ENCODE assay signal across 1 cellular context in genomic region chr3:142808103-142808917, GRCh38.
A peak's percentile ranks its signal among the peaks of the same experiment; 100 is the strongest.
TF ChIP-seq lines count a peak whose summit lies in the region.

No MANE protein-coding gene starts in this region.

TF ChIP-seq in K562, 482 proteins besides CTCF, POLR2A, EP300 and RAD21 (continued from another document):
- TF ChIP-seq MGA (IDR thresholded peaks at IDR 0.05), result peak; percentile 23; the same call in 1 of the 2 replicates
- TF ChIP-seq ARID1B (IDR thresholded peaks at IDR 0.05), result peak; percentile 65
- peak in 1 of 2 experiments; percentile 50; a peak in 1 of 4 replicates for TF ChIP-seq RCOR1 (IDR thresholded peaks at IDR 0.05; ENCODE audit: borderline replicate concordance in 1 of 2, low read depth in 2 of 2, low read length in 2 of 2)
- peak; percentile 70; the same call in 1 of the 2 replicates for TF ChIP-seq SMARCA4 (IDR thresholded peaks at IDR 0.05)
- peak; percentile 60 for TF ChIP-seq DPF2 (IDR thresholded peaks at IDR 0.05)
- peak; percentile 82 for TF ChIP-seq JUND (IDR thresholded peaks at IDR 0.05; ENCODE audit: borderline replicate concordance, low read depth, low read length)
- peak; percentile 59; the same call in 1 of the 3 replicates for TF ChIP-seq JUND (tag; IDR thresholded peaks at IDR 0.05; ENCODE audit: borderline replicate concordance, low read depth, low read length)
- TF ChIP-seq, protein P1, sequence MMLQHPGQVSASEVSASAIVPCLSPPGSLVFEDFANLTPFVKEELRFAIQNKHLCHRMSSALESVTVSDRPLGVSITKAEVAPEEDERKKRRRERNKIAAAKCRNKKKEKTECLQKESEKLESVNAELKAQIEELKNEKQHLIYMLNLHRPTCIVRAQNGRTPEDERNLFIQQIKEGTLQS (IDR thresholded peaks at IDR 0.05), result peak; percentile 90
- TF ChIP-seq, protein P1 (CRISPR knock-in tag; conservative IDR thresholded peaks at IDR 0.05), result no peak
- no peak for TF ChIP-seq ZNF280B (CRISPR knock-in tag; IDR thresholded peaks at IDR 0.05)
- TF ChIP-seq NR1H2 (CRISPR knock-in tag; IDR thresholded peaks at IDR 0.05), result no peak
- 0 out of 2 replicates have a peak, but pooled peaks have one; percentile 73 for TF ChIP-seq ZNF175 (CRISPR knock-in tag; IDR thresholded peaks at IDR 0.05; ENCODE audit: low read depth)
- TF ChIP-seq, protein P2, sequence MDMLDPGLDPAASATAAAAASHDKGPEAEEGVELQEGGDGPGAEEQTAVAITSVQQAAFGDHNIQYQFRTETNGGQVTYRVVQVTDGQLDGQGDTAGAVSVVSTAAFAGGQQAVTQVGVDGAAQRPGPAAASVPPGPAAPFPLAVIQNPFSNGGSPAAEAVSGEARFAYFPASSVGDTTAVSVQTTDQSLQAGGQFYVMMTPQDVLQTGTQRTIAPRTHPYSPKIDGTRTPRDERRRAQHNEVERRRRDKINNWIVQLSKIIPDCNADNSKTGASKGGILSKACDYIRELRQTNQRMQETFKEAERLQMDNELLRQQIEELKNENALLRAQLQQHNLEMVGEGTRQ (CRISPR knock-in tag; IDR thresholded peaks at IDR 0.05), result peak; percentile 36; the same call in 1 of the 2 replicates
- TF ChIP-seq TRIM24 (IDR thresholded peaks at IDR 0.05), result peak; percentile 73 to 89; a peak in 3 of 4 replicates
- TF ChIP-seq SOX6 (IDR thresholded peaks at IDR 0.05), result peak; percentile 95
- TF ChIP-seq ZNF764 (CRISPR knock-in tag; IDR thresholded peaks at IDR 0.05; ENCODE audit: low read depth), result no peak
- peak; percentile 64; the same call in 1 of the 2 replicates for TF ChIP-seq ATF7 (IDR thresholded peaks at IDR 0.05)
- no peak for TF ChIP-seq CXXC5 (CRISPR knock-in tag; IDR thresholded peaks at IDR 0.05)
- peak; percentile 72; the same call in 1 of the 2 replicates for TF ChIP-seq TOE1 (IDR thresholded peaks at IDR 0.05; ENCODE audit: borderline replicate concordance)
- TF ChIP-seq TOE1 (CRISPR knock-in tag; IDR thresholded peaks at IDR 0.05; ENCODE audit: borderline replicate concordance, low read depth), result no peak
- TF ChIP-seq FOSL1 (tag; conservative IDR thresholded peaks at IDR 0.05), result peak; percentile 94
- TF ChIP-seq CEBPG (CRISPR knock-in tag; IDR thresholded peaks at IDR 0.05), result peak; percentile 76
- peak in 1 of 2 experiments; percentile 90; a peak in 2 of 4 replicates for TF ChIP-seq CEBPG (tag; conservative IDR thresholded peaks at IDR 0.05 in 1 of 2, IDR thresholded peaks at IDR 0.05 in 1 of 2)
- no peak for TF ChIP-seq MECOM (CRISPR knock-in tag; IDR thresholded peaks at IDR 0.05)
- peak; percentile 90 for TF ChIP-seq JUN (IDR thresholded peaks at IDR 0.05; ENCODE audit: borderline replicate concordance, low read depth, low read length)
- TF ChIP-seq JUN (CRISPR knock-in tag; IDR thresholded peaks at IDR 0.05; ENCODE audit: borderline replicate concordance), result no peak
